In genomic region chr14:67607646-67608045, GRCh38 we compare ENCODE assay signal across 25 cellular contexts. TPM values are rescaled to one million over a fixed set of nuclear protein-coding genes. Genes with fewer than 3 reads are reported as not detected.
DNase-seq lines count a peak whose midpoint lies in the region; ATAC-seq, FAIRE-seq and TF ChIP-seq lines count a peak whose summit lies in the region.
"Had no signal": no experiment of that assay in that cellular context is flagged by ENCODE, and none has a peak within 500 bp of the region (broad histone marks: within the 10 kb centered on the region; RNA-seq: fewer than 3 reads in every experiment).

No MANE protein-coding gene starts in this region.

- no peak overlapping the region for H3K4ac ChIP-seq in H1 (replicated peaks; ENCODE audit: insufficient read length, low read depth, low read length)

- no peak overlapping the region for H3K18ac ChIP-seq in H1 (ENCODE audit: extremely low read depth, low read length)

- no peak overlapping the region for H3K14ac ChIP-seq in H1 (ENCODE audit: insufficient read length)

- H3K23me2 ChIP-seq in H1 (ENCODE audit: low read depth, low read length) = no peaks in the 10 kb centered on the region

- no peak overlapping the region for H4K91ac ChIP-seq in H1 (replicated peaks; ENCODE audit: insufficient read length, low read length)

- peak in 1 of 2 experiments; percentile 18; a peak in 1 of 3 replicates for TF ChIP-seq EP300 in H1 (IDR thresholded peaks at IDR 0.05; ENCODE audit: borderline replicate concordance in 1 of 2, low read depth in 2 of 2, low read length in 2 of 2)

- POLR2A ChIA-PET in H1 (lab: Charles Lee; ENCODE audit: partially characterized antibody) = interaction anchor here (1.0 kb wide), 1 partner anchor 12 kb away, joined by 4 read pairs; the partner anchor contains the start of gene ARG2

- no peaks in the 10 kb centered on the region for H3K79me1 ChIP-seq in H1 (ENCODE audit: low read depth, low read length)

- DNase-seq in H7 = peak; percentile 29
- DNase-seq in H1 (ENCODE audit: low read depth in 1 of 2, low spot score in 2 of 2) = no peak
- no peak for DNase-seq in activated CD4-positive, CD25-positive, alpha-beta regulatory T cell treated with anti-CD3 and anti-CD28 coated beads, Interleukin-2, amount 50 U/mL, for 72 hours
- no peak for DNase-seq in T1000 (lab: John Stamatoyannopoulos, UW)
- DNase-seq: 8988T; ACHN; BE2C; C1 segment of cervical spinal cord; CD4-positive, alpha-beta memory T cell; CD4-positive, CD25-positive, alpha-beta regulatory T cell; CD8-positive, alpha-beta memory T cell; COR-L47; DMS 273 treated with DMSO at 0.1 percent for 48 hours; DMS153; DMS53; DMS79; DND-41; EL; GDM1 had no signal

- H3K56ac ChIP-seq in H1 (replicated peaks; ENCODE audit: insufficient read length, low read depth, low read length) = no peak overlapping the region

- H3K36me3 ChIP-seq in H7 (replicated peaks; ENCODE audit: control insufficient read depth, insufficient read depth, low read length) (no peaks in the 10 kb centered on the region), H1 (ENCODE audit: control insufficient read depth in 2 of 4, insufficient read depth in 4 of 4, low read length in 3 of 4) (no peaks in the 10 kb centered on the region)
- H3K36me3 ChIP-seq: BE2C, BLaER1 had no signal

- no peaks in the 10 kb centered on the region for H3K9me3 ChIP-seq in H1 (ENCODE audit: insufficient read depth in 2 of 2, low read depth in 1 of 2, low read length in 1 of 2)
- H3K9me3 ChIP-seq: BE2C, BLaER1 had no signal

- H3K9ac ChIP-seq in H1 (replicated peaks in 1 of 4; ENCODE audit: extremely low read depth in 1 of 4, low read depth in 3 of 4, low read length in 3 of 4) = no peak overlapping the region
- H3K9ac ChIP-seq: BLaER1 had no signal

- no peak for TF ChIP-seq CTCF in H1 (IDR thresholded peaks at IDR 0.05; ENCODE audit: control extremely low read depth in 1 of 3, insufficient read depth in 1 of 3, low read depth in 1 of 3, low read length in 3 of 3)

- no peak overlapping the region for H3K23ac ChIP-seq in H1 (ENCODE audit: insufficient read length)

- H3K27ac ChIP-seq in H1 (ENCODE audit: low read depth, low read length) = no peak overlapping the region
- H3K27ac ChIP-seq: BLaER1 had no signal

- no peak overlapping the region for H2BK12ac ChIP-seq in H1 (ENCODE audit: low read depth, low read length)

- no peaks in the 10 kb centered on the region for H4K20me1 ChIP-seq in H1 (replicated peaks in 1 of 2; ENCODE audit: control insufficient read depth in 1 of 2, insufficient read depth in 2 of 2, low read length in 2 of 2)
- H4K20me1 ChIP-seq: BLaER1 had no signal

- no peak overlapping the region for H4K5ac ChIP-seq in H1 (ENCODE audit: insufficient read length, low read depth, low read length)

- 70% methylated on average over 5 of the region's 5 CpGs; no CpG with 5 or more reads in 1 of the 2 experiments for WGBS in H1 (ENCODE audit: extremely low coverage in 1 of 2, insufficient coverage in 1 of 2, insufficient read length in 1 of 2, insufficient replicate concordance in 2 of 2, low coverage in 1 of 2, low lambda C conversion rate in 2 of 2, missing lambda C conversion rate in 1 of 2), 2 experiments

- no peak overlapping the region for H2BK15ac ChIP-seq in H1 (ENCODE audit: low read length)

- H4K8ac ChIP-seq in H1 (ENCODE audit: extremely low read depth, insufficient read depth, low read length) = no peak overlapping the region

- no peak overlapping the region for H2BK5ac ChIP-seq in H1 (ENCODE audit: low read depth, low read length)

- no peak overlapping the region for H2AFZ ChIP-seq in H1 (ENCODE audit: low read length)

- no peak overlapping the region for H3K4me2 ChIP-seq in H1 (ENCODE audit: insufficient read depth in 1 of 2, low read depth in 2 of 2, low read length in 2 of 2)
- H3K4me2 ChIP-seq: BLaER1 had no signal

- no peak for ATAC-seq in GM21737 (IDR thresholded peaks at IDR 0.05; ENCODE audit: unreplicated experiment)
- ATAC-seq: GM12878 had no signal

- no peak overlapping the region for H2BK120ac ChIP-seq in H1 (replicated peaks; ENCODE audit: low read depth, low read length)

- H2AK5ac ChIP-seq in H1 (ENCODE audit: low read depth, low read length) = no peak overlapping the region

- H2BK20ac ChIP-seq in H1 (ENCODE audit: low read length) = no peak overlapping the region

- no peak for FAIRE-seq in H1 (lab: Jason Lieb, UNC)
- FAIRE-seq: A204.1, GM12878, GM12892, GM18507 had no signal

- TF ChIP-seq RAD21 in H1 (IDR thresholded peaks at IDR 0.05 in 1 of 2, conservative IDR thresholded peaks at IDR 0.05 in 1 of 2; ENCODE audit: low read depth in 2 of 2, low read length in 2 of 2) = no peak

- no peak for TF ChIP-seq POLR2A in H1 (IDR thresholded peaks at IDR 0.05; ENCODE audit: control extremely low read depth in 1 of 2, low read depth in 2 of 2, low read length in 2 of 2)

- H3K27me3 ChIP-seq in H7 (ENCODE audit: control insufficient read depth, insufficient read depth, low read length) (peaks cover 58% of the 10 kb centered on the region), H1 (replicated peaks in 1 of 4; ENCODE audit: control insufficient read depth in 3 of 4, extremely low read depth in 1 of 4, insufficient read depth in 3 of 4, low read length in 3 of 4) (peaks cover 22 to 85% (median 68%) of the 10 kb centered on the region in 4 experiments)
- H3K27me3 ChIP-seq: BE2C, BLaER1 had no signal

- H3K79me2 ChIP-seq in H1 (ENCODE audit: control insufficient read depth in 1 of 2, insufficient read depth in 2 of 2, low read length in 2 of 2) = no peaks in the 10 kb centered on the region

- CTCF ChIA-PET in H1 (lab: Charles Lee; ENCODE audit: partially characterized antibody) = interaction anchor here (1.1 to 3.5 kb wide), 4 partner anchors 11 to 81 kb away, joined by 3 to 19 read pairs (median 4); partner anchors contain the start of gene ARG2

- H3K4me1 ChIP-seq in H1 (replicated peaks in 1 of 4; ENCODE audit: control insufficient read depth in 3 of 4, insufficient read depth in 4 of 4, low read length in 3 of 4) = peaks cover 0 to 8% (median 2%) of the 10 kb centered on the region in 4 experiments; a peak in 4 of 7 replicates
- H3K4me1 ChIP-seq: BE2C had no signal

- H3K4me3 ChIP-seq in H7 (ENCODE audit: insufficient read depth, low read depth, low read length) (no peak overlapping the region), H1 (ENCODE audit: extremely low read depth in 1 of 4, insufficient read depth in 2 of 4, low read depth in 3 of 4, low read length in 4 of 4) (no peak overlapping the region)
- H3K4me3 ChIP-seq: BLaER1, GM12878 had no signal

TF ChIP-seq in H1, 55 proteins besides CTCF, POLR2A, EP300 and RAD21 (continues in another document):
- TF ChIP-seq NANOG (IDR thresholded peaks at IDR 0.05; ENCODE audit: insufficient read depth, low read depth, low read length, poor library complexity, severe bottlenecking) (peak; percentile 47), ATF3 (IDR thresholded peaks at IDR 0.05; ENCODE audit: insufficient read depth, low read depth, low read length) (no peak), POU5F1 (IDR thresholded peaks at IDR 0.05; ENCODE audit: low read depth, low read length) (0 out of 2 replicates have a peak, but pooled peaks have one; percentile 21), HDAC2 (IDR thresholded peaks at IDR 0.05; ENCODE audit: borderline replicate concordance in 1 of 2, low read depth in 2 of 2, low read length in 2 of 2) (0 out of 4 replicates have a peak, but pooled peaks of 1 of the 2 experiments have one; percentile 37), SP1 (IDR thresholded peaks at IDR 0.05; ENCODE audit: low read depth, low read length) (0 out of 2 replicates have a peak, but pooled peaks have one; percentile 39), CTBP2 (IDR thresholded peaks at IDR 0.05; ENCODE audit: borderline replicate concordance, insufficient read depth, insufficient read length, low read length) (no peak), TCF12 (IDR thresholded peaks at IDR 0.05; ENCODE audit: low read depth, low read length) (peak; percentile 10; the same call in 1 of the 2 replicates), KDM1A (IDR thresholded peaks at IDR 0.05; ENCODE audit: borderline replicate concordance, low read length) (0 out of 2 replicates have a peak, but pooled peaks have one; percentile 44), USF2 (IDR thresholded peaks at IDR 0.05; ENCODE audit: low read length) (no peak), POLR2AphosphoS5 (IDR thresholded peaks at IDR 0.05; ENCODE audit: low read depth, low read length) (peak; percentile 53; the same call in 1 of the 2 replicates)

RNA-seq across cellular contexts. Expression of gene PIGH, which starts 7.6 kb away (rescaled TPM):
- 8.2 and 8.8 TPM in 2 replicates for total RNA-seq in H7 (2014; rRNA removed; shearing (Covaris generic))
- 6.2 and 7.2 TPM in 2 replicates for total RNA-seq in H1 (2021; fragmentation: NEBNext Ultra II Directional; extraction: Animal tissue kit (Norgen Biotek cat#: 25700))
- polyA plus RNA-seq in H1 (2011; rRNA removed) = 8.6 and 10.0 TPM in 2 replicates
- polyA plus RNA-seq in H1 (2011; cell fraction: cytosol; rRNA removed) = 7.5 TPM
- 25.4 TPM for polyA plus RNA-seq in H1 (2011; cell fraction: nucleus; rRNA removed)
- 4.8 to 7.7 TPM (median 5.9 TPM) in 4 replicates for polyA plus RNA-seq in H1 (2012, experiment 1 of 2)
- polyA plus RNA-seq in H1 (2012, experiment 2 of 2) = 4.3 TPM
- 6.5 TPM for polyA plus RNA-seq in H1 (2013, experiment 1 of 2)
- polyA plus RNA-seq in H1 (2013, experiment 2 of 2) = 6.6 TPM
- polyA minus RNA-seq in H1 (2011; rRNA and poly(A)+ RNA removed) = 3.1 and 5.8 TPM in 2 replicates
- polyA minus RNA-seq in H1 (2011; cell fraction: cytosol; rRNA and poly(A)+ RNA removed) = 8.5 TPM
- polyA minus RNA-seq in H1 (2011; cell fraction: nucleus; rRNA and poly(A)+ RNA removed) = 6.1 TPM

RNA-seq across cellular contexts. Expression of gene ARG2, which starts 12.1 kb away (rescaled TPM):
- total RNA-seq in H7 (2014; rRNA removed; shearing (Covaris generic)) = 32.1 and 40.9 TPM in 2 replicates
- total RNA-seq in H1 (2021; fragmentation: NEBNext Ultra II Directional; extraction: Animal tissue kit (Norgen Biotek cat#: 25700)) = 49.0 and 49.9 TPM in 2 replicates
- 52.8 and 59.1 TPM in 2 replicates for polyA plus RNA-seq in H1 (2011; rRNA removed)
- 56.4 TPM for polyA plus RNA-seq in H1 (2011; cell fraction: cytosol; rRNA removed)
- 79.0 TPM for polyA plus RNA-seq in H1 (2011; cell fraction: nucleus; rRNA removed)
- 48.3 to 52.7 TPM (median 48.6 TPM) in 4 replicates for polyA plus RNA-seq in H1 (2012, experiment 1 of 2)
- 17.2 TPM for polyA plus RNA-seq in H1 (2012, experiment 2 of 2)
- polyA plus RNA-seq in H1 (2013, experiment 1 of 2) = 29.3 TPM
- 28.8 TPM for polyA plus RNA-seq in H1 (2013, experiment 2 of 2)
- polyA minus RNA-seq in H1 (2011; rRNA and poly(A)+ RNA removed) = 134 and 137 TPM in 2 replicates
- 53.1 TPM for polyA minus RNA-seq in H1 (2011; cell fraction: cytosol; rRNA and poly(A)+ RNA removed)
- polyA minus RNA-seq in H1 (2011; cell fraction: nucleus; rRNA and poly(A)+ RNA removed) = 37.9 TPM
